10 cellular contexts compared by ENCODE assay signal in the genomic region with DNA sequence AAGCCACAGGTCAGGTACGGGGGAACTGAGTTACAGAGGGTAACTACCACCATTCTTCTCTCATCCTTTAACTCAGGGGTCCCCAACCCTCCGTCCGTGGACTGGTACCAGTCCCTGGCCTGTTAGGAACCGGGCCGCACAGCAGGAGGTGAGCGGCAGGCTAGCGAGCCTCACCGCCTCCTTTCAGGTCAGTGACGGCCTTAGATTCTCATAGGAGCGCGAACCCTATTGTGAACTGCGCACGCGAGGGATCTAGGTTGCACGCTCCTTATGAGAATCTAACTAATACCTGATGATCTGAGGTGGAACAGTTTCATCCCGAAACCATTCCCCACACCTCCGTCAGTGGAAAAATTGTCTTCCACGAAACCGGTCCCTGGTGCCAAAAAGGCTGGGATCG. TPM values are rescaled to one million over a fixed set of nuclear protein-coding genes. Genes with fewer than 3 reads are reported as not detected.
DNase-seq lines count a peak whose midpoint lies in the region; ATAC-seq and TF ChIP-seq lines count a peak whose summit lies in the region.
"Not testable (repeated sequence)": the region's sequence is repeated elsewhere in the genome, so short reads cannot be mapped to it uniquely, and the experiment has no call there.
"Had no signal": no experiment of that assay in that cellular context is flagged by ENCODE, and none has a peak within 500 bp of the region (broad histone marks: within the 10 kb centered on the region; RNA-seq: fewer than 3 reads in every experiment).

No MANE protein-coding gene starts in this region.

- not testable (repeated sequence) for TF ChIP-seq CTCF in Caco-2 (IDR thresholded peaks at IDR 0.05; ENCODE audit: insufficient read depth in 1 of 2, low read depth in 1 of 2, low read length in 1 of 2, severe bottlenecking in 1 of 2, unreplicated experiment in 1 of 2); MM.1S (IDR thresholded peaks at IDR 0.05; ENCODE audit: low read length); mammary epithelial cell (conservative IDR thresholded peaks at IDR 0.05 in 1 of 2, IDR thresholded peaks at IDR 0.05 in 1 of 2; ENCODE audit: extremely low read depth in 1 of 2, insufficient read depth in 1 of 2, low read depth in 1 of 2, low read length in 2 of 2); foreskin keratinocyte (conservative IDR thresholded peaks at IDR 0.05); progenitor cell of endocrine pancreas (IDR thresholded peaks at IDR 0.05; ENCODE audit: unreplicated experiment); type B pancreatic cell (conservative IDR thresholded peaks at IDR 0.05)

- not testable (repeated sequence) for H3K27me3 Mint-ChIP-seq in Caco-2 (ENCODE audit: insufficient read depth, unreplicated experiment); memory B cell; progenitor cell of endocrine pancreas; type B pancreatic cell
- peaks cover 18% of the 10 kb centered on the region for H3K27me3 Mint-ChIP-seq in activated CD4-positive, alpha-beta T cell treated with anti-CD3 and anti-CD28 coated beads, Interleukin-2, amount 10 ng/mL, durations not matched to agents 7 days and 5 days

- POLR2A ChIA-PET in Caco-2 (lab: Charles Lee) = interaction anchor here (1.6 kb wide), 1 partner anchor 145 kb away, joined by 7 read pairs; a partner anchor contains a TSS
- POLR2A ChIA-PET in activated CD4-positive, alpha-beta T cell treated with anti-CD3 and anti-CD28 coated beads, Interleukin-2, amount 10 ng/mL, durations not matched to agents 7 days and 5 days (lab: Charles Lee) = not testable (repeated sequence)

- H3K9me2 ChIP-seq in MM.1S (replicated peaks; ENCODE audit: insufficient read depth, low read length) = not testable (repeated sequence)

- intact Hi-C loops in Caco-2 (cut with micrococcal nuclease; ENCODE audit: unreplicated experiment) (loop anchor here (5.0 to 10.0 kb wide), 2 partner anchors 65 to 148 kb away; a partner anchor contains a TSS), mammary epithelial cell (cut with micrococcal nuclease) (loop anchor here (5.0 kb wide), 2 partner anchors 45 to 65 kb away; a partner anchor contains a TSS)

- H3K27ac Mint-ChIP-seq in Caco-2 (ENCODE audit: unreplicated experiment) (peak overlapping the region; percentile 90), memory B cell (peak overlapping the region; percentile 32), type B pancreatic cell (peak overlapping the region; percentile 94)
- H3K27ac Mint-ChIP-seq in activated CD4-positive, alpha-beta T cell treated with anti-CD3 and anti-CD28 coated beads, Interleukin-2, amount 10 ng/mL, durations not matched to agents 7 days and 5 days; progenitor cell of endocrine pancreas: not testable (repeated sequence)

- WGBS in mammary epithelial cell (ENCODE audit: low coverage, missing lambda C conversion rate) = 26% methylated on average over 15 of the region's 20 CpGs

- H4K20me1 ChIP-seq in MM.1S (ENCODE audit: insufficient read depth, low read length); mammary epithelial cell (ENCODE audit: insufficient read depth, low read length): not testable (repeated sequence)

- H3K4me1 Mint-ChIP-seq in Caco-2 (ENCODE audit: low read depth, unreplicated experiment) = peaks cover 10% of the 10 kb centered on the region
- peaks cover 27% of the 10 kb centered on the region for H3K4me1 Mint-ChIP-seq in activated CD4-positive, alpha-beta T cell treated with anti-CD3 and anti-CD28 coated beads, Interleukin-2, amount 10 ng/mL, durations not matched to agents 7 days and 5 days
- H3K4me1 Mint-ChIP-seq in memory B cell = peaks cover 26% of the 10 kb centered on the region
- peaks cover 21% of the 10 kb centered on the region for H3K4me1 Mint-ChIP-seq in progenitor cell of endocrine pancreas (ENCODE audit: low read depth)
- H3K4me1 Mint-ChIP-seq in type B pancreatic cell (ENCODE audit: unreplicated experiment) = peaks cover 28% of the 10 kb centered on the region

- BruUV-seq in Caco-2 (replicated peaks; lab: Mats Ljungman, UMichigan); mammary epithelial cell (replicated peaks; lab: Mats Ljungman, UMichigan): not testable (repeated sequence)

- H3K9me3 Mint-ChIP-seq in Caco-2 (ENCODE audit: unreplicated experiment); activated CD4-positive, alpha-beta T cell treated with anti-CD3 and anti-CD28 coated beads, Interleukin-2, amount 10 ng/mL, durations not matched to agents 7 days and 5 days; memory B cell; progenitor cell of endocrine pancreas (ENCODE audit: low read depth); type B pancreatic cell: not testable (repeated sequence)

- peak in 1 of 2 experiments; percentile 28 for DNase-seq in Caco-2
- DNase-seq in MM.1S; activated CD4-positive, alpha-beta T cell treated with anti-CD3 and anti-CD28 coated beads, Interleukin-2, amount 10 ng/mL, durations not matched to agents 7 days and 5 days; mammary epithelial cell; foreskin keratinocyte; memory B cell (ENCODE audit: low spot score in 2 of 2); progenitor cell of endocrine pancreas (ENCODE audit: low spot score, unreplicated experiment); type B pancreatic cell (ENCODE audit: extremely low spot score, unreplicated experiment): not testable (repeated sequence)

- peak overlapping the region; percentile 80 for H3K4me3 Mint-ChIP-seq in Caco-2 (ENCODE audit: unreplicated experiment)
- H3K4me3 Mint-ChIP-seq in activated CD4-positive, alpha-beta T cell treated with anti-CD3 and anti-CD28 coated beads, Interleukin-2, amount 10 ng/mL, durations not matched to agents 7 days and 5 days = peak overlapping the region; percentile 100
- peak overlapping the region; percentile 91 for H3K4me3 Mint-ChIP-seq in memory B cell
- H3K4me3 Mint-ChIP-seq in progenitor cell of endocrine pancreas (ENCODE audit: low read depth) = peak overlapping the region; percentile 100
- H3K4me3 Mint-ChIP-seq in type B pancreatic cell = peak overlapping the region; percentile 99

- H3K4me3 ChIP-seq in Caco-2 (ENCODE audit: low read depth, low read length) = peak overlapping the region; percentile 69
- peak overlapping the region; percentile 98 for H3K4me3 ChIP-seq in MM.1S (ENCODE audit: low read length)
- peak overlapping the region; percentile 67 to 83 (median 71) for H3K4me3 ChIP-seq in mammary epithelial cell (replicated peaks in 1 of 3; ENCODE audit: insufficient read depth in 1 of 3, low read depth in 2 of 3, low read length in 3 of 3)

- not testable (repeated sequence) for H3K9me3 ChIP-seq in Caco-2; MM.1S (replicated peaks; ENCODE audit: insufficient read depth, low read length); mammary epithelial cell (replicated peaks; ENCODE audit: insufficient read depth, low read length)

- not testable (repeated sequence) for H3K27me3 ChIP-seq in Caco-2 (replicated peaks; ENCODE audit: control insufficient read depth, insufficient read depth, low read length); MM.1S (replicated peaks; ENCODE audit: insufficient read depth, low read length); mammary epithelial cell (ENCODE audit: insufficient read depth, low read length); foreskin keratinocyte

- not testable (repeated sequence) for H3K36me3 ChIP-seq in Caco-2 (ENCODE audit: control insufficient read depth, insufficient read depth, low read length); MM.1S (replicated peaks; ENCODE audit: insufficient read depth, low read length); mammary epithelial cell (ENCODE audit: insufficient read depth, low read length)

- H2AFZ ChIP-seq in MM.1S (ENCODE audit: low read length) (peak overlapping the region; percentile 98), mammary epithelial cell (ENCODE audit: low read depth, low read length) (peak overlapping the region; percentile 89)

- not testable (repeated sequence) for H3K4me1 ChIP-seq in Caco-2; MM.1S (ENCODE audit: low read length); foreskin keratinocyte
- H3K4me1 ChIP-seq in mammary epithelial cell (ENCODE audit: insufficient read depth, low read length) = peaks cover 21% of the 10 kb centered on the region

- H3K27ac ChIP-seq in MM.1S (ENCODE audit: low read length); foreskin keratinocyte: not testable (repeated sequence)
- H3K27ac ChIP-seq in mammary epithelial cell (ENCODE audit: insufficient read depth, low read depth, low read length) = peak overlapping the region; percentile 57

- CTCF ChIA-PET in Caco-2 (lab: Charles Lee); activated CD4-positive, alpha-beta T cell treated with anti-CD3 and anti-CD28 coated beads, Interleukin-2, amount 10 ng/mL, durations not matched to agents 7 days and 5 days (lab: Charles Lee); mammary epithelial cell (lab: Charles Lee; ENCODE audit: low non-redundant PET): not testable (repeated sequence)

- H3K4me2 ChIP-seq in MM.1S (ENCODE audit: low read depth, low read length) (peak overlapping the region; percentile 100), mammary epithelial cell (ENCODE audit: insufficient read depth, low read depth, low read length) (peak overlapping the region; percentile 83)

- H3K36me3 Mint-ChIP-seq in Caco-2 (ENCODE audit: insufficient read depth, unreplicated experiment); memory B cell; progenitor cell of endocrine pancreas (ENCODE audit: insufficient read depth); type B pancreatic cell: not testable (repeated sequence)
- H3K36me3 Mint-ChIP-seq in activated CD4-positive, alpha-beta T cell treated with anti-CD3 and anti-CD28 coated beads, Interleukin-2, amount 10 ng/mL, durations not matched to agents 7 days and 5 days (ENCODE audit: low read depth) = peaks cover 15% of the 10 kb centered on the region

- ATAC-seq in foreskin keratinocyte = peak; percentile 10
- not testable (repeated sequence) for ATAC-seq in memory B cell (ENCODE audit: low read depth)

- dilution Hi-C loops in mammary epithelial cell (cut with HindIII; ENCODE audit: low sequenced_read_pairs) = not testable (repeated sequence)

- H3K9ac ChIP-seq in MM.1S (ENCODE audit: low read length) = not testable (repeated sequence)
- H3K9ac ChIP-seq in mammary epithelial cell (ENCODE audit: insufficient read depth, low read length) = peak overlapping the region; percentile 66

- in situ Hi-C loops in mammary epithelial cell (cut with MboI; ENCODE audit: low sequenced_read_pairs in 2 of 2) = not testable (repeated sequence)

- H3K79me2 ChIP-seq in MM.1S (ENCODE audit: low read length) = peaks cover 33% of the 10 kb centered on the region
- peaks cover 34% of the 10 kb centered on the region for H3K79me2 ChIP-seq in mammary epithelial cell (ENCODE audit: insufficient read depth, low read length)

- not testable (repeated sequence) for H3F3A ChIP-seq in MM.1S (ENCODE audit: insufficient read depth, low read length)

RNA-seq across cellular contexts. Expression of a gene that starts 0.8 kb away (rescaled TPM):
- total RNA-seq in Caco-2 (2022) (not detected in 2 replicates), mammary epithelial cell (not detected), foreskin keratinocyte (0.10 and 0.21 TPM in 2 replicates), progenitor cell of endocrine pancreas (0.89 and 0.93 TPM in 2 replicates), type B pancreatic cell (ENCODE audit: low replicate concordance) (0.64 and 0.70 TPM in 2 replicates)
- total RNA-seq in activated CD4-positive, alpha-beta T cell treated with anti-CD3 and anti-CD28 coated beads, Interleukin-2, amount 10 ng/mL, durations not matched to agents 7 days and 5 days = under 1 TPM in 1 of 2 experiments, not detected in 1; 0.23 TPM
- polyA plus RNA-seq in mammary epithelial cell (0.06 TPM), foreskin keratinocyte (0.10 and 0.13 TPM in 2 replicates)
- polyA minus RNA-seq in mammary epithelial cell = not detected

RNA-seq across cellular contexts. Expression of a gene that starts 0.9 kb away (rescaled TPM):
- total RNA-seq in Caco-2 (2022) (116 and 122 TPM in 2 replicates), mammary epithelial cell (10 to 100 TPM; 20.7 to 89.6 TPM), foreskin keratinocyte (80.0 and 101 TPM in 2 replicates), progenitor cell of endocrine pancreas (80.0 and 83.1 TPM in 2 replicates), type B pancreatic cell (ENCODE audit: low replicate concordance) (92.0 and 99.6 TPM in 2 replicates)
- 10 to 100 TPM; 58.5 to 66.3 TPM for total RNA-seq in activated CD4-positive, alpha-beta T cell treated with anti-CD3 and anti-CD28 coated beads, Interleukin-2, amount 10 ng/mL, durations not matched to agents 7 days and 5 days
- polyA plus RNA-seq in mammary epithelial cell (142 TPM), foreskin keratinocyte (191 and 200 TPM in 2 replicates)
- polyA minus RNA-seq in mammary epithelial cell = 56.6 TPM

RNA-seq across cellular contexts. Expression of a gene that starts 31.7 kb away (rescaled TPM):
- total RNA-seq in Caco-2 (2022) (not detected in 2 replicates), mammary epithelial cell (10 to 100 TPM in 1 of 2 donors, not detected in 1; 10.7 TPM), foreskin keratinocyte (0.14 TPM in 1 of 2 replicates, not detected in the other), progenitor cell of endocrine pancreas (0.95 and 1.3 TPM in 2 replicates), type B pancreatic cell (ENCODE audit: low replicate concordance) (0.29 and 5.9 TPM in 2 replicates)
- total RNA-seq in activated CD4-positive, alpha-beta T cell treated with anti-CD3 and anti-CD28 coated beads, Interleukin-2, amount 10 ng/mL, durations not matched to agents 7 days and 5 days = not detected
- polyA plus RNA-seq in mammary epithelial cell (not detected), foreskin keratinocyte (0.03 TPM in 1 of 2 replicates, not detected in the other)
- polyA minus RNA-seq in mammary epithelial cell = not detected
- total RNA-seq: activated CD8-positive, alpha-beta memory T cell treated with anti-CD3 and anti-CD28 coated beads for 36 hours; HT1080 had no signal

RNA-seq across cellular contexts. Expression of a gene that starts 46.5 kb away (rescaled TPM):
- total RNA-seq in Caco-2 (2022) (43.5 and 46.7 TPM in 2 replicates), mammary epithelial cell (100 to 1,000 TPM; 247 to 249 TPM), foreskin keratinocyte (112 and 123 TPM in 2 replicates), progenitor cell of endocrine pancreas (42.8 and 43.2 TPM in 2 replicates), type B pancreatic cell (ENCODE audit: low replicate concordance) (56.5 and 107 TPM in 2 replicates)
- total RNA-seq in activated CD4-positive, alpha-beta T cell treated with anti-CD3 and anti-CD28 coated beads, Interleukin-2, amount 10 ng/mL, durations not matched to agents 7 days and 5 days = 10 to 100 TPM; 27.6 to 30.7 TPM
- polyA plus RNA-seq in mammary epithelial cell (129 TPM), foreskin keratinocyte (63.8 and 76.6 TPM in 2 replicates)
- polyA minus RNA-seq in mammary epithelial cell = 299 TPM
